In genomic region chr7:40475681-40475982, GRCh38 we compare ENCODE assay signal across 27 cellular contexts.
DNase-seq lines count a peak whose midpoint lies in the region; ATAC-seq and TF ChIP-seq lines count a peak whose summit lies in the region.
"Had no signal": no experiment of that assay in that cellular context is flagged by ENCODE, and none has a peak within 500 bp of the region (broad histone marks: within the 10 kb centered on the region; RNA-seq: fewer than 3 reads in every experiment).

No MANE protein-coding gene starts in this region.

- no peak for TF ChIP-seq CTCF in activated CD8-positive, alpha-beta T cell treated with anti-CD3 and anti-CD28 coated beads for 36 hours (IDR thresholded peaks at IDR 0.05)

- CTCF ChIA-PET in activated CD8-positive, alpha-beta T cell treated with anti-CD3 and anti-CD28 coated beads for 36 hours (lab: Charles Lee): interaction anchor here (1.1 kb wide), 1 partner anchor 22 kb away, joined by 3 read pairs; no protein-coding TSS in a partner anchor
- CTCF ChIA-PET in activated CD8-positive, alpha-beta T cell treated with anti-CD3 and anti-CD28 coated beads, Interleukin-2, amount 10 ng/mL, durations not matched to agents 7 days and 5 days (lab: Charles Lee): interaction anchor here (1.8 kb wide), 1 partner anchor 9 kb away, joined by 5 read pairs; no protein-coding TSS in a partner anchor

- no peaks in the 10 kb centered on the region for H3K9me3 Mint-ChIP-seq in activated CD8-positive, alpha-beta T cell treated with anti-CD3 and anti-CD28 coated beads for 36 hours
- H3K9me3 Mint-ChIP-seq in activated CD8-positive, alpha-beta T cell treated with anti-CD3 and anti-CD28 coated beads, Interleukin-2, amount 10 ng/mL, durations not matched to agents 7 days and 5 days (ENCODE audit: insufficient read depth): no peaks in the 10 kb centered on the region
- no peaks in the 10 kb centered on the region for H3K9me3 Mint-ChIP-seq in activated T-helper 17 cell treated with anti-CD3 and anti-CD28 coated beads, Interleukin-2, amount 50 U/mL, for 72 hours
- H3K9me3 Mint-ChIP-seq: activated T-cell treated with anti-CD3 and anti-CD28 coated beads, Interleukin-2, amount 50 U/mL, for 4 hours; H9 had no signal

- H3K4me3 Mint-ChIP-seq in activated CD8-positive, alpha-beta T cell treated with anti-CD3 and anti-CD28 coated beads for 36 hours: no peak overlapping the region
- no peak overlapping the region for H3K4me3 Mint-ChIP-seq in activated CD8-positive, alpha-beta T cell treated with anti-CD3 and anti-CD28 coated beads, Interleukin-2, amount 10 ng/mL, durations not matched to agents 7 days and 5 days
- no peak overlapping the region for H3K4me3 Mint-ChIP-seq in activated T-helper 17 cell treated with anti-CD3 and anti-CD28 coated beads, Interleukin-2, amount 50 U/mL, for 72 hours
- H3K4me3 Mint-ChIP-seq: activated T-cell treated with anti-CD3 and anti-CD28 coated beads, Interleukin-2, amount 50 U/mL, for 4 hours; CD8-positive, alpha-beta memory T cell; H9; mesothelial cell of epicardium; naive thymus-derived CD4-positive, alpha-beta T cell had no signal

- H3K36me3 Mint-ChIP-seq in activated CD8-positive, alpha-beta T cell treated with anti-CD3 and anti-CD28 coated beads for 36 hours (ENCODE audit: low read depth): no peaks in the 10 kb centered on the region
- no peaks in the 10 kb centered on the region for H3K36me3 Mint-ChIP-seq in activated CD8-positive, alpha-beta T cell treated with anti-CD3 and anti-CD28 coated beads, Interleukin-2, amount 10 ng/mL, durations not matched to agents 7 days and 5 days (ENCODE audit: low read depth)
- H3K36me3 Mint-ChIP-seq in activated T-helper 17 cell treated with anti-CD3 and anti-CD28 coated beads, Interleukin-2, amount 50 U/mL, for 72 hours (ENCODE audit: low read depth): no peaks in the 10 kb centered on the region
- H3K36me3 Mint-ChIP-seq: CD8-positive, alpha-beta memory T cell had no signal

- peaks cover 12% of the 10 kb centered on the region for H3K4me1 Mint-ChIP-seq in activated CD8-positive, alpha-beta T cell treated with anti-CD3 and anti-CD28 coated beads for 36 hours (ENCODE audit: low read depth)
- peaks cover 24% of the 10 kb centered on the region for H3K4me1 Mint-ChIP-seq in activated CD8-positive, alpha-beta T cell treated with anti-CD3 and anti-CD28 coated beads, Interleukin-2, amount 10 ng/mL, durations not matched to agents 7 days and 5 days (ENCODE audit: low read depth)
- H3K4me1 Mint-ChIP-seq in activated T-helper 17 cell treated with anti-CD3 and anti-CD28 coated beads, Interleukin-2, amount 50 U/mL, for 72 hours: no peaks in the 10 kb centered on the region
- H3K4me1 Mint-ChIP-seq: CD8-positive, alpha-beta memory T cell; H9 had no signal

- POLR2A ChIA-PET in activated CD8-positive, alpha-beta T cell treated with anti-CD3 and anti-CD28 coated beads for 36 hours (lab: Charles Lee): no interaction called here
- POLR2A ChIA-PET in activated CD8-positive, alpha-beta T cell treated with anti-CD3 and anti-CD28 coated beads, Interleukin-2, amount 10 ng/mL, durations not matched to agents 7 days and 5 days (lab: Charles Lee): interaction anchor here (0.6 kb wide), 1 partner anchor 8 kb away, joined by 3 read pairs; no protein-coding TSS in a partner anchor

- no peak overlapping the region for H3K27ac Mint-ChIP-seq in activated CD8-positive, alpha-beta T cell treated with anti-CD3 and anti-CD28 coated beads for 36 hours
- H3K27ac Mint-ChIP-seq in activated CD8-positive, alpha-beta T cell treated with anti-CD3 and anti-CD28 coated beads, Interleukin-2, amount 10 ng/mL, durations not matched to agents 7 days and 5 days: no peak overlapping the region
- H3K27ac Mint-ChIP-seq in activated T-helper 17 cell treated with anti-CD3 and anti-CD28 coated beads, Interleukin-2, amount 50 U/mL, for 72 hours: no peak overlapping the region
- H3K27ac Mint-ChIP-seq: CD8-positive, alpha-beta memory T cell; H9; mesothelial cell of epicardium; naive thymus-derived CD4-positive, alpha-beta T cell had no signal

- no peaks in the 10 kb centered on the region for H3K27me3 Mint-ChIP-seq in activated CD8-positive, alpha-beta T cell treated with anti-CD3 and anti-CD28 coated beads for 36 hours
- H3K27me3 Mint-ChIP-seq in activated CD8-positive, alpha-beta T cell treated with anti-CD3 and anti-CD28 coated beads, Interleukin-2, amount 10 ng/mL, durations not matched to agents 7 days and 5 days (ENCODE audit: low read depth): no peaks in the 10 kb centered on the region
- H3K27me3 Mint-ChIP-seq in activated T-helper 17 cell treated with anti-CD3 and anti-CD28 coated beads, Interleukin-2, amount 50 U/mL, for 72 hours: no peaks in the 10 kb centered on the region
- H3K27me3 Mint-ChIP-seq: CD8-positive, alpha-beta memory T cell had no signal

- DNase-seq in activated CD8-positive, alpha-beta T cell treated with anti-CD3 and anti-CD28 coated beads for 36 hours: no peak
- DNase-seq in activated CD8-positive, alpha-beta T cell treated with anti-CD3 and anti-CD28 coated beads, Interleukin-2, amount 10 ng/mL, durations not matched to agents 7 days and 5 days: no peak
- DNase-seq in nucleus accumbens (lab: John Stamatoyannopoulos, UW) (no peak), epidermal melanocyte (ENCODE audit: insufficient read length, low spot score) (no peak)
- DNase-seq: 8988T; activated CD4-positive, alpha-beta T cell treated with anti-CD3 and anti-CD28 coated beads for 1 hour; activated naive CD4-positive, alpha-beta T cell treated with anti-CD3 and anti-CD28 coated beads, Interleukin-2, amount 50 U/mL, for 16 hours; activated T-cell treated with anti-CD3 and anti-CD28 coated beads, Interleukin-2, amount 50 U/mL, for 4 hours; aorta; CD8-positive, alpha-beta memory T cell; cortex of kidney; H9; hypothalamus; Kasumi-1; left ventricle myocardium inferior; naive thymus-derived CD4-positive, alpha-beta T cell; NCI-H187 treated with DMSO at 0.1 percent for 48 hours; NCI-H2227 treated with DMSO at 0.1 percent for 48 hours; NCI-H69; SJCRH30; trophoblast cell had no signal

- intact Hi-C loops in activated CD8-positive, alpha-beta T cell treated with anti-CD3 and anti-CD28 coated beads for 36 hours (cut with micrococcal nuclease): no loop called here

- peak; percentile 34 for ATAC-seq in activated CD8-positive, alpha-beta T cell treated with anti-CD3 and anti-CD28 coated beads for 36 hours
- no peak for ATAC-seq in activated CD8-positive, alpha-beta T cell treated with anti-CD3 and anti-CD28 coated beads, Interleukin-2, amount 10 ng/mL, durations not matched to agents 7 days and 5 days
- peak; percentile 22 for ATAC-seq in GM19452 (IDR thresholded peaks at IDR 0.05; ENCODE audit: unreplicated experiment)
- ATAC-seq in HG03135 (IDR thresholded peaks at IDR 0.05; ENCODE audit: unreplicated experiment): peak; percentile 27
- peak; percentile 48 for ATAC-seq in activated T-helper 17 cell treated with anti-CD3 and anti-CD28 coated beads, Interleukin-2, amount 50 U/mL, for 72 hours (replicated peaks)
- no peak for ATAC-seq in HG02571 (IDR thresholded peaks at IDR 0.05; ENCODE audit: unreplicated experiment)
- ATAC-seq: gastroesophageal sphincter; naive thymus-derived CD4-positive, alpha-beta T cell had no signal

Comparison
In these comparisons a context has a peak if more than half of its experiments do, and no peak if none do; other contexts are left out.
1. ATAC-seq: peak in activated CD8-positive, alpha-beta T cell treated with anti-CD3 and anti-CD28 coated beads for 36 hours (single experiment), GM19452 (single experiment), HG03135 (single experiment) and activated T-helper 17 cell treated with anti-CD3 and anti-CD28 coated beads, Interleukin-2, amount 50 U/mL, for 72 hours (single experiment); none in activated CD8-positive, alpha-beta T cell treated with anti-CD3 and anti-CD28 coated beads, Interleukin-2, amount 10 ng/mL, durations not matched to agents 7 days and 5 days (single experiment) and HG02571 (single experiment).